ENCODE assay signal across 19 cellular contexts in genomic region chr2:62029910-62030309, GRCh38.
"Had no signal": no experiment of that assay in that cellular context is flagged by ENCODE, and none has a peak within 500 bp of the region (broad histone marks: within the 10 kb centered on the region; RNA-seq: fewer than 3 reads in every experiment).

No MANE protein-coding gene starts in this region.

- H2AFZ ChIP-seq: neural progenitor cell had no signal

- H3K9me3 ChIP-seq: colonic mucosa, ovary, right atrium auricular region, sigmoid colon, suprapubic skin, thyroid gland, upper lobe of right lung had no signal

- H3K27ac ChIP-seq: colonic mucosa, neural progenitor cell, ovary, right atrium auricular region, sigmoid colon, skin epidermis, suprapubic skin, thyroid gland, upper lobe of right lung had no signal

- H3K4me3 Mint-ChIP-seq: natural killer cell, neural progenitor cell had no signal

- H3K4me3 ChIP-seq: colonic mucosa, neural progenitor cell, ovary, right atrium auricular region, sigmoid colon, skin epidermis, suprapubic skin, thyroid gland, upper lobe of right lung had no signal

- H3K4me1 Mint-ChIP-seq: neural progenitor cell had no signal

- H3K4me1 ChIP-seq: colonic mucosa, sigmoid colon, suprapubic skin, upper lobe of right lung had no signal

- H3K27me3 ChIP-seq: colonic mucosa, neural progenitor cell, ovary, right atrium auricular region, sigmoid colon, suprapubic skin, thyroid gland, upper lobe of right lung had no signal

- ATAC-seq: left lobe of liver, natural killer cell, upper lobe of right lung had no signal

- H3K36me3 ChIP-seq: colonic mucosa, neural progenitor cell, ovary, right atrium auricular region, sigmoid colon, suprapubic skin, thyroid gland, upper lobe of right lung had no signal

- DNase-seq: colonic mucosa; dermis blood vessel endothelial cell; foreskin melanocyte; head of caudate nucleus; hippocampal formation; natural killer cell; nucleus accumbens; ovary; sigmoid colon; stimulated activated CD4-positive, alpha-beta T cell treated with anti-CD3 and anti-CD28 coated beads, Interleukin-12 subunit alpha, Interleukin-12 subunit beta, amount 100 ng/mL, for 4 hours; stimulated activated naive CD4-positive, alpha-beta T cell treated with Interleukin-2 at 50 U/mL for 16 hours; thyroid gland; upper lobe of right lung had no signal

- H3K4me2 ChIP-seq: neural progenitor cell had no signal

- H3K9me3 Mint-ChIP-seq: natural killer cell, neural progenitor cell had no signal

- FAIRE-seq: islet of Langerhans had no signal

- H3K27ac Mint-ChIP-seq: natural killer cell, neural progenitor cell had no signal

- H3K9ac ChIP-seq: neural progenitor cell had no signal

- H3K36me3 Mint-ChIP-seq: natural killer cell, neural progenitor cell had no signal
